In genomic region chr4:2825740-2826139, GRCh38 we compare ENCODE assay signal across 24 cellular contexts. TPM values are rescaled to one million over a fixed set of nuclear protein-coding genes. Genes with fewer than 3 reads are reported as not detected.
DNase-seq lines count a peak whose midpoint lies in the region; ATAC-seq and TF ChIP-seq lines count a peak whose summit lies in the region.
"Had no signal": no experiment of that assay in that cellular context is flagged by ENCODE, and none has a peak within 500 bp of the region (broad histone marks: within the 10 kb centered on the region; RNA-seq: fewer than 3 reads in every experiment).

No MANE protein-coding gene starts in this region.

- H3K36me3 ChIP-seq in osteoblast (ENCODE audit: insufficient read depth, low read length), result peaks cover 36% of the 10 kb centered on the region
- H3K36me3 ChIP-seq: ovary had no signal

- intact Hi-C loops in natural killer cell (cut with micrococcal nuclease), result no loop called here

- TF ChIP-seq CTCF in natural killer cell (IDR thresholded peaks at IDR 0.05), result no peak
- no peak for TF ChIP-seq CTCF in endothelial cell (IDR thresholded peaks at IDR 0.05; ENCODE audit: unreplicated experiment)
- no peak for TF ChIP-seq CTCF in osteoblast (IDR thresholded peaks at IDR 0.05; ENCODE audit: extremely low read depth, low read depth, low read length)

- peak; percentile 52 for DNase-seq in natural killer cell treated with Interleukin-12 subunit alpha and Interleukin-12 subunit beta and Interleukin-15 and Interleukin-18, amount 100 ng/mL, for 72 hours (ENCODE audit: low spot score)
- DNase-seq in natural killer cell (no peak), endothelial cell (ENCODE audit: low spot score) (no peak), midbrain (lab: John Stamatoyannopoulos, UW) (peak; percentile 8), NCI-H1417 treated with DMSO at 0.1 percent for 48 hours (lab: John Stamatoyannopoulos, UW) (no peak), osteoblast (ENCODE audit: insufficient read length, low spot score, missing footprints) (no peak), NCI-H82 (lab: John Stamatoyannopoulos, UW) (no peak)
- DNase-seq: activated CD8-positive, alpha-beta T cell treated with anti-CD3 and anti-CD28 coated beads for 36 hours; activated naive CD4-positive, alpha-beta T cell treated with anti-CD3 and anti-CD28 coated beads, Interleukin-2, amount 10 ng/mL, durations not matched to agents 7 days and 5 days; activated T-cell treated with anti-CD3 and anti-CD28 coated beads, Interleukin-2, amount 50 U/mL, for 48 hours; Calu3; effector CD8-positive, alpha-beta T cell; hippocampal formation; KBM-7; NCI-H1436 treated with DMSO at 0.1 percent for 48 hours; NCI-H524 treated with DMSO at 0.1 percent for 48 hours; SK-N-SH had no signal

- H3K27ac Mint-ChIP-seq in natural killer cell treated with Interleukin-12 subunit alpha and Interleukin-12 subunit beta and Interleukin-15 and Interleukin-18, amount 100 ng/mL, for 72 hours, result peak overlapping the region in 1 of 2 donors; percentile 56
- H3K27ac Mint-ChIP-seq in natural killer cell (peak overlapping the region in 1 of 2 donors; percentile 16), endothelial cell (ENCODE audit: unreplicated experiment) (no peak overlapping the region)
- H3K27ac Mint-ChIP-seq: activated CD8-positive, alpha-beta T cell treated with anti-CD3 and anti-CD28 coated beads for 36 hours had no signal

- peaks cover 12 to 37% of the 10 kb centered on the region in 2 donors for H3K4me1 Mint-ChIP-seq in natural killer cell treated with Interleukin-12 subunit alpha and Interleukin-12 subunit beta and Interleukin-15 and Interleukin-18, amount 100 ng/mL, for 72 hours (ENCODE audit: low read depth in 2 of 2)
- H3K4me1 Mint-ChIP-seq in natural killer cell, result peaks cover 14 to 64% of the 10 kb centered on the region in 2 donors
- H3K4me1 Mint-ChIP-seq in endothelial cell (ENCODE audit: unreplicated experiment), result peaks cover 13% of the 10 kb centered on the region
- H3K4me1 Mint-ChIP-seq: activated naive CD4-positive, alpha-beta T cell treated with anti-CD3 and anti-CD28 coated beads, Interleukin-2, amount 10 ng/mL, durations not matched to agents 7 days and 5 days had no signal

- H3K9me3 ChIP-seq in osteoblast (ENCODE audit: low read depth, low read length), result no peaks in the 10 kb centered on the region
- H3K9me3 ChIP-seq: ascending aorta; BLaER1 treated with 17β-estradiol and CSF1 and Interleukin-3, amounts not matched to agents 10 nM and 100 nM; esophagus muscularis mucosa; ovary; SK-N-SH had no signal

- ATAC-seq in natural killer cell treated with Interleukin-12 subunit alpha and Interleukin-12 subunit beta and Interleukin-15 and Interleukin-18, amount 100 ng/mL, for 72 hours, result no peak
- no peak for ATAC-seq in natural killer cell
- no peak for ATAC-seq in HG02884 (IDR thresholded peaks at IDR 0.05; ENCODE audit: unreplicated experiment)
- ATAC-seq: activated CD8-positive, alpha-beta T cell treated with anti-CD3 and anti-CD28 coated beads for 36 hours; HCT116 had no signal

- peaks cover 14% of the 10 kb centered on the region for H3K36me3 Mint-ChIP-seq in natural killer cell treated with Interleukin-12 subunit alpha and Interleukin-12 subunit beta and Interleukin-15 and Interleukin-18, amount 100 ng/mL, for 72 hours
- H3K36me3 Mint-ChIP-seq in natural killer cell (no peaks in the 10 kb centered on the region), endothelial cell (ENCODE audit: low read depth, unreplicated experiment) (peaks cover 34% of the 10 kb centered on the region)

- H3K4me3 Mint-ChIP-seq in natural killer cell treated with Interleukin-12 subunit alpha and Interleukin-12 subunit beta and Interleukin-15 and Interleukin-18, amount 100 ng/mL, for 72 hours, result no peak overlapping the region
- H3K4me3 Mint-ChIP-seq in natural killer cell (no peak overlapping the region), endothelial cell (ENCODE audit: unreplicated experiment) (peak overlapping the region; percentile 82)
- H3K4me3 Mint-ChIP-seq: activated CD8-positive, alpha-beta T cell treated with anti-CD3 and anti-CD28 coated beads for 36 hours; activated naive CD4-positive, alpha-beta T cell treated with anti-CD3 and anti-CD28 coated beads, Interleukin-2, amount 10 ng/mL, durations not matched to agents 7 days and 5 days; T-helper 2 cell treated with Interferon-gamma antibody and Interleukin-4, amounts not matched to agents 5 μg/mL and 100 μg/mL, for 36 hours had no signal

- H3K4me3 ChIP-seq in osteoblast (ENCODE audit: insufficient read depth, low read length), result no peak overlapping the region
- H3K4me3 ChIP-seq: ascending aorta; BLaER1 treated with 17β-estradiol and CSF1 and Interleukin-3, amounts not matched to agents 10 nM and 100 nM; esophagus muscularis mucosa; ovary had no signal

- no peaks in the 10 kb centered on the region for H3K9me3 Mint-ChIP-seq in natural killer cell treated with Interleukin-12 subunit alpha and Interleukin-12 subunit beta and Interleukin-15 and Interleukin-18, amount 100 ng/mL, for 72 hours
- H3K9me3 Mint-ChIP-seq in natural killer cell (no peaks in the 10 kb centered on the region), endothelial cell (ENCODE audit: unreplicated experiment) (no peaks in the 10 kb centered on the region)
- H3K9me3 Mint-ChIP-seq: activated CD8-positive, alpha-beta T cell treated with anti-CD3 and anti-CD28 coated beads for 36 hours; activated naive CD4-positive, alpha-beta T cell treated with anti-CD3 and anti-CD28 coated beads, Interleukin-2, amount 10 ng/mL, durations not matched to agents 7 days and 5 days; T-helper 2 cell treated with Interferon-gamma antibody and Interleukin-4, amounts not matched to agents 5 μg/mL and 100 μg/mL, for 36 hours had no signal

- peaks cover 8% of the 10 kb centered on the region for H3K79me2 ChIP-seq in osteoblast (ENCODE audit: insufficient read depth, low read length)

- H3K27me3 ChIP-seq in osteoblast (ENCODE audit: insufficient read depth, low read length), result no peaks in the 10 kb centered on the region
- H3K27me3 ChIP-seq: ascending aorta, esophagus muscularis mucosa, ovary had no signal

- H4K20me1 ChIP-seq in osteoblast (ENCODE audit: insufficient read depth, low read length), result peaks cover 10% of the 10 kb centered on the region

- H2AFZ ChIP-seq in osteoblast (ENCODE audit: low read length), result no peak overlapping the region

- H3K27ac ChIP-seq in osteoblast (ENCODE audit: low read depth, low read length), result no peak overlapping the region
- H3K27ac ChIP-seq: ascending aorta; BLaER1 treated with 17β-estradiol and CSF1 and Interleukin-3, amounts not matched to agents 10 nM and 100 nM; esophagus muscularis mucosa; ovary had no signal

- no peak overlapping the region for H3K4me2 ChIP-seq in osteoblast (ENCODE audit: insufficient read depth, low read length)
- H3K4me2 ChIP-seq: BLaER1 treated with 17β-estradiol and CSF1 and Interleukin-3, amounts not matched to agents 10 nM and 100 nM; SK-N-SH had no signal

- H3K4me1 ChIP-seq in osteoblast (ENCODE audit: insufficient read depth, low read length), result no peaks in the 10 kb centered on the region
- H3K4me1 ChIP-seq: ascending aorta had no signal

- H3K27me3 Mint-ChIP-seq in natural killer cell treated with Interleukin-12 subunit alpha and Interleukin-12 subunit beta and Interleukin-15 and Interleukin-18, amount 100 ng/mL, for 72 hours, result no peaks in the 10 kb centered on the region
- H3K27me3 Mint-ChIP-seq in natural killer cell (ENCODE audit: low read depth in 2 of 2) (no peaks in the 10 kb centered on the region), endothelial cell (ENCODE audit: unreplicated experiment) (peaks cover 24% of the 10 kb centered on the region)
- H3K27me3 Mint-ChIP-seq: activated CD8-positive, alpha-beta T cell treated with anti-CD3 and anti-CD28 coated beads for 36 hours; activated naive CD4-positive, alpha-beta T cell treated with anti-CD3 and anti-CD28 coated beads, Interleukin-2, amount 10 ng/mL, durations not matched to agents 7 days and 5 days had no signal

RNA-seq across cellular contexts. Expression of gene ADD1, which starts 17.9 kb away (rescaled TPM):
- total RNA-seq in natural killer cell treated with Interleukin-12 subunit alpha and Interleukin-12 subunit beta and Interleukin-15 and Interleukin-18, amount 100 ng/mL, for 72 hours, result 100 to 1,000 TPM; 259 to 291 TPM
- 100 to 1,000 TPM; 383 to 465 (median 452) TPM for total RNA-seq in natural killer cell
- 337 TPM for total RNA-seq in endothelial cell (ENCODE audit: unreplicated experiment)
- 200 and 204 TPM in 2 replicates for total RNA-seq in osteoblast

RNA-seq across cellular contexts. Expression of gene SH3BP2, which starts 32.9 kb away (rescaled TPM):
- 100 to 1,000 TPM; 121 to 129 TPM for total RNA-seq in natural killer cell treated with Interleukin-12 subunit alpha and Interleukin-12 subunit beta and Interleukin-15 and Interleukin-18, amount 100 ng/mL, for 72 hours
- total RNA-seq in natural killer cell (100 to 1,000 TPM; 213 to 283 (median 221) TPM), endothelial cell (ENCODE audit: unreplicated experiment) (150 TPM), osteoblast (26.4 and 28.0 TPM in 2 replicates)

Comparison
In these comparisons a context has a peak if more than half of its experiments do, and no peak if none do; other contexts are left out.
1. DNase-seq: peak in natural killer cell treated with Interleukin-12 subunit alpha and Interleukin-12 subunit beta and Interleukin-15 and Interleukin-18, amount 100 ng/mL, for 72 hours (single experiment) and midbrain (single experiment); none in natural killer cell (single experiment), endothelial cell (single experiment), NCI-H1417 treated with DMSO at 0.1 percent for 48 hours (single experiment), osteoblast (single experiment) and NCI-H82 (single experiment).